In the genomic region with DNA sequence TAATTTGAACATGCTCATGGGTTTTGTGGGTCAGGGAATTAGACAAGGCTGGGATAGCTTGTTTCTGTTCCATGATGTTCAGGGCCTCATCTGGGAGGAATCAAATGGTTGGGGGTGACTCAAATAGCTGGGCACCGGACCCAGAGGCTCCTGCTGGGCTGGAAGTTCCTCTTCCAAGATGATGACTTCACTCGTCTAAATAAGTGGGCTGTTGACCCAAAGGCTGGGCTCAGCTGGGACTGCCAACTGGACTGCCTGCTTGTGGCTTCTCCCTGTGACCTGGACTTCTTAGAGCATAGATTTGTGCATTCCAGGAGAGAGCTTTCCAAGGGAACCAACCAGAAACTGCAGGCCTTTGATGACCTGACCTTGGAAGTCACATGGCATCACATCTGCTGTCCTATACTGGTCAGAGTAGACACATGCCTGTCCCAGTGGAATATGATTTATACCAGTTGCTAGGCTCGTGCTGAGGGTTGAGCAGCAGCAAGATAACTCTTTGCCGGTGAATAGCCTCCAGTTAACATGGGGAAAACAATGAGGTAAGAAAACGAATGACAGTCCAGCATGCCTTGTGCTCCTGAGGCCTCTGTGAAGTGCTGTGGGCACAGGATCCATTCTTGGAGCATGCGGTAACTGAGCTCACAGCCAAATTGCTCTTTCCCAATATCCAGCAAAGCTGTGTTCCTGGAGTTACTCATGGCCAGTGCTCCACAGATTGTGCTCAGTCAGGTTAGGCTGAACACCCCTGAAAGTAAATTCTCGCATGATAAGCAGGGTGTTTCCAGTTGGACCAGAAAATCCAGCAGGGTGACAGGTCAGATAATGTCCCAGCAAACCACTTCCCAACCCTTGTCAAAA, we compare ENCODE assay signal across 14 cellular contexts.
DNase-seq lines count a peak whose midpoint lies in the region; ATAC-seq, FAIRE-seq and TF ChIP-seq lines count a peak whose summit lies in the region.
"Had no signal": no experiment of that assay in that cellular context is flagged by ENCODE, and none has a peak within 500 bp of the region (broad histone marks: within the 10 kb centered on the region; RNA-seq: fewer than 3 reads in every experiment).

No MANE protein-coding gene starts in this region.

- H3K4me1 ChIP-seq in astrocyte (ENCODE audit: insufficient read depth, low read length): no peaks in the 10 kb centered on the region
- H3K4me1 ChIP-seq in foreskin keratinocyte: peaks cover 14% of the 10 kb centered on the region
- H3K4me1 ChIP-seq in stomach: peaks cover 16 to 29% (median 22%) of the 10 kb centered on the region in 4 donors

- H3K4me3 Mint-ChIP-seq in astrocyte (ENCODE audit: unreplicated experiment): no peak overlapping the region
- H3K4me3 Mint-ChIP-seq: activated CD4-positive, alpha-beta T cell treated with anti-CD3 and anti-CD28 coated beads for 36 hours; activated T-cell treated with anti-CD3 and anti-CD28 coated beads, Interleukin-2, amount 50 U/mL, for 4 hours; CD8-positive, alpha-beta T cell; effector memory CD8-positive, alpha-beta T cell had no signal

- no peak for TF ChIP-seq POLR2A in stomach (IDR thresholded peaks at IDR 0.05)

- no peak for TF ChIP-seq EP300 in stomach (IDR thresholded peaks at IDR 0.05)

- H3K4me2 ChIP-seq in astrocyte (ENCODE audit: low read length): no peak overlapping the region

- H3K4me3 ChIP-seq in astrocyte (ENCODE audit: insufficient read depth, low read depth, low read length) (no peak overlapping the region), stomach (no peak overlapping the region)

- no peaks in the 10 kb centered on the region for H3K9me3 ChIP-seq in astrocyte (ENCODE audit: insufficient read depth, low read depth, low read length)
- no peaks in the 10 kb centered on the region for H3K9me3 ChIP-seq in stomach

- 46 to 60% (median 53%) methylated on average over 7 of the region's 7 CpGs for WGBS in stomach, 5 donors

- peak overlapping the region; percentile 54 for H3K27ac ChIP-seq in astrocyte (ENCODE audit: low read depth, low read length)
- no peak overlapping the region for H3K27ac ChIP-seq in foreskin keratinocyte
- H3K27ac ChIP-seq in stomach: peak overlapping the region; percentile 41 to 70 (median 59)

- no peak overlapping the region for H3K9ac ChIP-seq in astrocyte (ENCODE audit: low read length)

- peaks cover 17% of the 10 kb centered on the region for H3K27me3 Mint-ChIP-seq in astrocyte (ENCODE audit: low read depth, unreplicated experiment)

- H2AFZ ChIP-seq in astrocyte (ENCODE audit: low read depth, low read length): no peak overlapping the region

- H3K36me3 ChIP-seq in astrocyte (ENCODE audit: insufficient read depth, low read length): no peaks in the 10 kb centered on the region
- no peaks in the 10 kb centered on the region for H3K36me3 ChIP-seq in stomach

- no peaks in the 10 kb centered on the region for H4K20me1 ChIP-seq in astrocyte (ENCODE audit: insufficient read depth, low read length)

- peaks cover 2% of the 10 kb centered on the region for H3K36me3 Mint-ChIP-seq in astrocyte (ENCODE audit: low read depth, unreplicated experiment)
- H3K36me3 Mint-ChIP-seq: CD8-positive, alpha-beta T cell had no signal

- in situ Hi-C loops in G401 (cut with HindIII; ENCODE audit: low sequenced_read_pairs): no loop called here

- peak; percentile 4 for ATAC-seq in foreskin keratinocyte
- ATAC-seq in HG02938 (IDR thresholded peaks at IDR 0.05; ENCODE audit: unreplicated experiment): no peak
- ATAC-seq in GM21723 (IDR thresholded peaks at IDR 0.05; ENCODE audit: unreplicated experiment): no peak
- ATAC-seq: activated CD4-positive, alpha-beta T cell treated with anti-CD3 and anti-CD28 coated beads for 36 hours; activated T-cell treated with anti-CD3 and anti-CD28 coated beads, Interleukin-2, amount 50 U/mL, for 4 hours; CD8-positive, alpha-beta T cell; effector memory CD8-positive, alpha-beta T cell had no signal

- TF ChIP-seq CTCF in astrocyte (IDR thresholded peaks at IDR 0.05; ENCODE audit: insufficient read depth, low read depth, low read length) (no peak), foreskin keratinocyte (conservative IDR thresholded peaks at IDR 0.05) (no peak), stomach (IDR thresholded peaks at IDR 0.05) (no peak)

- no peak overlapping the region for H3K27ac Mint-ChIP-seq in astrocyte (ENCODE audit: unreplicated experiment)
- H3K27ac Mint-ChIP-seq: activated CD4-positive, alpha-beta T cell treated with anti-CD3 and anti-CD28 coated beads for 36 hours; CD8-positive, alpha-beta T cell; effector memory CD8-positive, alpha-beta T cell had no signal

- peak; percentile 64 for DNase-seq in G401 (ENCODE audit: low spot score)
- DNase-seq in astrocyte (ENCODE audit: low read depth): peak; percentile 80
- peak; percentile 54 to 72 for DNase-seq in foreskin keratinocyte
- peak; percentile 57 for DNase-seq in stomach
- DNase-seq in DMS153 treated with DMSO at 0.1 percent for 48 hours (lab: John Stamatoyannopoulos, UW; ENCODE audit: unreplicated experiment): no peak
- no peak for DNase-seq in stimulated activated naive CD4-positive, alpha-beta T cell (lab: John Stamatoyannopoulos, UW)
- DNase-seq: activated CD4-positive, alpha-beta T cell treated with anti-CD3 and anti-CD28 coated beads for 36 hours; activated T-cell treated with anti-CD3 and anti-CD28 coated beads, Interleukin-2, amount 50 U/mL, for 4 hours; CD8-positive, alpha-beta T cell; effector memory CD8-positive, alpha-beta T cell; stimulated activated CD4-positive, alpha-beta T cell treated with anti-CD3 and anti-CD28 coated beads, Interleukin-4, amount 100 ng/mL, for 1 hour; stimulated activated naive CD4-positive, alpha-beta T cell treated with Interleukin-2 at 50 U/mL for 16 hours had no signal

- H3K4me1 Mint-ChIP-seq in astrocyte (ENCODE audit: low read depth, unreplicated experiment): peaks cover 2% of the 10 kb centered on the region
- H3K4me1 Mint-ChIP-seq: activated CD4-positive, alpha-beta T cell treated with anti-CD3 and anti-CD28 coated beads for 36 hours had no signal

- no peaks in the 10 kb centered on the region for H3K79me2 ChIP-seq in astrocyte (ENCODE audit: insufficient read depth, low read length)

- peaks cover 6% of the 10 kb centered on the region for H3K9me3 Mint-ChIP-seq in astrocyte (ENCODE audit: unreplicated experiment)
- H3K9me3 Mint-ChIP-seq: activated T-cell treated with anti-CD3 and anti-CD28 coated beads, Interleukin-2, amount 50 U/mL, for 4 hours; CD8-positive, alpha-beta T cell; effector memory CD8-positive, alpha-beta T cell had no signal

- no peak for FAIRE-seq in astrocyte (lab: Jason Lieb, UNC)

- no peaks in the 10 kb centered on the region for H3K27me3 ChIP-seq in astrocyte (ENCODE audit: insufficient read depth, low read length)
- peaks cover 2% of the 10 kb centered on the region for H3K27me3 ChIP-seq in foreskin keratinocyte
- no peaks in the 10 kb centered on the region for H3K27me3 ChIP-seq in stomach

- intact Hi-C loops in stomach (cut with DNase I; ENCODE audit: low total_unique reads): no loop called here

Comparison
In these comparisons a context has a peak if more than half of its experiments do, and no peak if none do; other contexts are left out.
1. DNase-seq: peak in G401 (single experiment), astrocyte (single experiment), foreskin keratinocyte (2 of 2) and stomach (single experiment); none in DMS153 treated with DMSO at 0.1 percent for 48 hours (single experiment) and stimulated activated naive CD4-positive, alpha-beta T cell (0 of 6).